Comparison of ENCODE assay signal across 8 cellular contexts in the genomic region with DNA sequence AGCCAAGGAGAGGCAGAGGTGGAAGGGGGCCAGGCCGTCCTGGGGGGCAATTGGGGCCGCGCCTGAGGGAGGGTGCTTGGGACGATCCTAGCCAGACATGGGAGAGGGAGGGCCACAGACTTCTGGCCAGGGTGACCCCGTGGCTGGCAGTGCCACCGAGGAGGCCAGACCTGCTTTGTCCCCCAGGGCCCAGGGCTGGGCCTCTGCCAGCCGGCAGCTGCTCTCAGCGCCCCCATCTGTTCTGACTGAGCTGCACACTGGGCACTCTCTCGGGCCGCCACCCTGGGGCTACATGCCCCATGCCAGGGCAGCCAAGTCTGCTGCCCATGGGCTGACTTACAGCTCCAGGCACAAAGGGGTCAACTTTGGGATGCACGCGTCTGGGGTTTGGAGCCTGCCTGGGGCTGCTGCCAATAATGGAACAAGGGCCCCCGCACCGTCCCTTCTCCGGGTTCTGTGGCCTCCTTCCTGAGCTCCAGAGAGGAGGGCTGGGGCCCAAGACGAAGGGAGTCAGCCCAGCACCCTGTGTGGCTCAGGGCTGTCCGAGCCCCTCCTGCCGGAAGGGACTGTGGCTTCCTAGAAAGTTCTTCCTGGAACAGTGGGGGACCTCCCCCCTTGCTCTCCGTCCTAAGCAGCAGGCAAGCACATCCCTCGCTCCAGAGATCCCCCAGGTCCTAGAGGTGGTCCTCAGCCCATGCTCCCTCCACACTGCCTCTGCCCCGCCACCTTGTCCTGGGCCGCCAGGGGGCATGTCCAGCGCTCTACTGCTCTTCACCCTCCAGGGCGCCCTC. TPM values are rescaled to one million over a fixed set of nuclear protein-coding genes. Genes with fewer than 3 reads are reported as not detected.
DNase-seq lines count a peak whose midpoint lies in the region; ATAC-seq lines count a peak whose summit lies in the region.

No MANE protein-coding gene starts in this region.

- H3K27ac ChIP-seq in naive thymus-derived CD4-positive, alpha-beta T cell (ENCODE audit: low read depth, low read length), result no peak overlapping the region

- H3K4me3 Mint-ChIP-seq in naive thymus-derived CD4-positive, alpha-beta T cell, result peak overlapping the region in 9 of 10 donors; percentile 19 to 73 (median 56)

- H3K27me3 Mint-ChIP-seq in naive thymus-derived CD4-positive, alpha-beta T cell, result no peaks in the 10 kb centered on the region

- H3K36me3 Mint-ChIP-seq in naive thymus-derived CD4-positive, alpha-beta T cell, result no peaks in the 10 kb centered on the region

- CTCF ChIA-PET in naive thymus-derived CD4-positive, alpha-beta T cell (lab: Charles Lee), result no interaction called here

- no peaks in the 10 kb centered on the region for H3K36me3 ChIP-seq in naive thymus-derived CD4-positive, alpha-beta T cell (ENCODE audit: control insufficient read depth in 2 of 3, insufficient read depth in 3 of 3, low read length in 3 of 3)

- no peak overlapping the region for H3K4me3 ChIP-seq in naive thymus-derived CD4-positive, alpha-beta T cell (ENCODE audit: low read length)

- peaks cover 0 to 9% (median 0%) of the 10 kb centered on the region in 7 donors for H3K4me1 Mint-ChIP-seq in naive thymus-derived CD4-positive, alpha-beta T cell

- intact Hi-C loops in naive thymus-derived CD4-positive, alpha-beta T cell (cut with micrococcal nuclease), result loop anchor here (1.0 to 5.0 kb wide), 4 partner anchors 27 to 296 kb away; partner anchors contain the start of gene CDCA4 (in 1 of the 2)

- in situ Hi-C loops in SK-MEL-5 (cut with HindIII; ENCODE audit: low pct_unique_long_range_greater_than_20kb, low sequenced_read_pairs), result no loop called here

- no peak for ATAC-seq in naive thymus-derived CD4-positive, alpha-beta T cell
- ATAC-seq in HG02973 (IDR thresholded peaks at IDR 0.05; ENCODE audit: unreplicated experiment) (no peak), HG03342 (IDR thresholded peaks at IDR 0.05; ENCODE audit: unreplicated experiment) (no peak), GM18517 (IDR thresholded peaks at IDR 0.05; ENCODE audit: unreplicated experiment) (no peak)

- POLR2A ChIA-PET in naive thymus-derived CD4-positive, alpha-beta T cell (lab: Charles Lee), result interaction anchor here (0.8 kb wide), 1 partner anchor 16 kb away, joined by 3 read pairs; no protein-coding TSS in a partner anchor

- H3K27me3 ChIP-seq in naive thymus-derived CD4-positive, alpha-beta T cell (ENCODE audit: control insufficient read depth in 2 of 2, insufficient read depth in 2 of 2, low read length in 2 of 2), result no peaks in the 10 kb centered on the region

- DNase-seq in NCI-H2107 treated with DMSO at 0.1 percent for 48 hours (lab: John Stamatoyannopoulos, UW; ENCODE audit: unreplicated experiment) (peak; percentile 11), NCI-H2107 (lab: John Stamatoyannopoulos, UW) (no peak), SK-MEL-5 (ENCODE audit: low read depth, low spot score) (peak; percentile 40), fibroblast of gingiva (ENCODE audit: low read depth) (peak; percentile 49)
- DNase-seq in naive thymus-derived CD4-positive, alpha-beta T cell, result no peak

- no peak overlapping the region for H3K27ac Mint-ChIP-seq in naive thymus-derived CD4-positive, alpha-beta T cell

- H3K4me1 ChIP-seq in naive thymus-derived CD4-positive, alpha-beta T cell (ENCODE audit: control insufficient read depth in 2 of 2, insufficient read depth in 2 of 2, low read length in 2 of 2), result peaks cover 0 to 6% of the 10 kb centered on the region in 2 donors

- no peaks in the 10 kb centered on the region for H3K9me3 ChIP-seq in naive thymus-derived CD4-positive, alpha-beta T cell (ENCODE audit: control insufficient read depth in 2 of 3, low read length in 3 of 3)

- no peaks in the 10 kb centered on the region for H3K9me3 Mint-ChIP-seq in naive thymus-derived CD4-positive, alpha-beta T cell

RNA-seq across cellular contexts. Expression of gene ADSS1, which starts 1.1 kb away (rescaled TPM):
- 4.2 and 8.9 TPM in 2 replicates for total RNA-seq in SK-MEL-5 (2014; rRNA removed; shearing (Covaris generic))
- 19.0 and 20.3 TPM in 2 replicates for polyA plus RNA-seq in SK-MEL-5 (2015; cell fraction: cytosol; rRNA removed)
- polyA plus RNA-seq in SK-MEL-5 (2015; cell fraction: nucleus; rRNA removed), result 40.4 and 47.7 TPM in 2 replicates
- 1 to 10 TPM in 4 of 5 experiments, under 1 TPM in 1; 0.73 to 4.8 (median 4.2) TPM for total RNA-seq in naive thymus-derived CD4-positive, alpha-beta T cell
- 1 to 10 TPM; 1.1 to 1.8 TPM for polyA plus RNA-seq in naive thymus-derived CD4-positive, alpha-beta T cell

RNA-seq across cellular contexts. Expression of gene SIVA1, which starts 27.8 kb away (rescaled TPM):
- 94.9 and 111 TPM in 2 replicates for total RNA-seq in SK-MEL-5 (2014; rRNA removed; shearing (Covaris generic))
- 178 and 225 TPM in 2 replicates for polyA plus RNA-seq in SK-MEL-5 (2015; cell fraction: cytosol; rRNA removed)
- polyA plus RNA-seq in SK-MEL-5 (2015; cell fraction: nucleus; rRNA removed), result 60.4 and 92.1 TPM in 2 replicates
- 10 to 100 TPM; 61.4 to 97.7 (median 77.4) TPM for total RNA-seq in naive thymus-derived CD4-positive, alpha-beta T cell
- polyA plus RNA-seq in naive thymus-derived CD4-positive, alpha-beta T cell, result 100 to 1,000 TPM; 269 to 276 TPM

RNA-seq across cellular contexts. Expression of gene INF2, which starts 35.8 kb away (rescaled TPM):
- 14.0 and 14.5 TPM in 2 replicates for total RNA-seq in SK-MEL-5 (2014; rRNA removed; shearing (Covaris generic))
- 28.2 and 37.8 TPM in 2 replicates for polyA plus RNA-seq in SK-MEL-5 (2015; cell fraction: cytosol; rRNA removed)
- 54.5 and 56.2 TPM in 2 replicates for polyA plus RNA-seq in SK-MEL-5 (2015; cell fraction: nucleus; rRNA removed)
- total RNA-seq in naive thymus-derived CD4-positive, alpha-beta T cell, result 100 to 1,000 TPM in 2 of 5 experiments, 10 to 100 TPM in 3; 65.0 to 140 (median 95.5) TPM
- 10 to 100 TPM in 1 of 2 donors, 1 to 10 TPM in 1; 5.8 to 12.4 TPM for polyA plus RNA-seq in naive thymus-derived CD4-positive, alpha-beta T cell

Comparison
In these comparisons a context has a peak if more than half of its experiments do, and no peak if none do; other contexts are left out.
1. DNase-seq: peak in NCI-H2107 treated with DMSO at 0.1 percent for 48 hours (single experiment), SK-MEL-5 (single experiment) and fibroblast of gingiva (single experiment); none in NCI-H2107 (single experiment) and naive thymus-derived CD4-positive, alpha-beta T cell (0 of 9).